In the genomic region with DNA sequence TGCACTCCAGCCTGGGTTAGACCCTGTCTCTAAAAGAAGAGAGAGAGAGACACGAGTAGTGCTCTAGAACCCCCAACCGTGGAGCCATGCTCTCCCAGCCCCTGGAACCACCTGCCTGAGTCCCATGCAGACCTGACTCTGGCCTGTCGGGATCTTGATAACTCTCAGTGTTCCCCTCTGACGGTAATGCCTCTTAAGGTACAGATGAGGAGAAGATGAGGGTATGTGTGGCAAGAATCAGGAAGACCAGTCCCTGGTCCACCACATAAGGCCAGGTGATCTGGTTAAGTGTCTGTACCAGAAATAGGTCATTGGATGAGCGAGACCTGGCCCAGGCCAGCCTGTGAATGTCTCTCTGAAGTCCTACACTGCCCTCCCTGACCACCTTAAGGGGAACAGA, we compare ENCODE assay signal across 28 cellular contexts. TPM values are rescaled to one million over a fixed set of nuclear protein-coding genes. Genes with fewer than 3 reads are reported as not detected.
"Had no signal": no experiment of that assay in that cellular context is flagged by ENCODE, and none has a peak within 500 bp of the region (broad histone marks: within the 10 kb centered on the region; RNA-seq: fewer than 3 reads in every experiment).

No MANE protein-coding gene starts in this region.

- H3K36me3 Mint-ChIP-seq: activated naive CD4-positive, alpha-beta T cell treated with anti-CD3 and anti-CD28 coated beads, Interleukin-2, amount 50 U/mL, for 72 hours had no signal

- H3K9me3 Mint-ChIP-seq: activated B cell treated with CpG ODN at 0.5 μM for 24 hours; activated CD4-positive, alpha-beta T cell treated with anti-CD3 and anti-CD28 coated beads, Interleukin-2, amount 10 ng/mL, durations not matched to agents 24 days and 14 days; activated naive CD4-positive, alpha-beta T cell treated with anti-CD3 and anti-CD28 coated beads, Interleukin-2, amount 50 U/mL, for 72 hours; activated naive CD8-positive, alpha-beta T cell treated with anti-CD3 and anti-CD28 coated beads, Interleukin-2, amount 50 U/mL, for 24 hours; IgD-negative memory B cell; T-cell had no signal

- H3K4me1 ChIP-seq: ascending aorta, body of pancreas, Peyer's patch, SJSA1 had no signal

- H3K27me3 ChIP-seq: ascending aorta, body of pancreas, Peyer's patch had no signal

- H3K9me3 ChIP-seq: ascending aorta, body of pancreas, Peyer's patch, SJSA1 had no signal

- H3K27ac Mint-ChIP-seq: activated B cell treated with CpG ODN at 0.5 μM for 24 hours; activated CD4-positive, alpha-beta T cell treated with anti-CD3 and anti-CD28 coated beads, Interleukin-2, amount 10 ng/mL, durations not matched to agents 24 days and 14 days; activated naive CD4-positive, alpha-beta T cell treated with anti-CD3 and anti-CD28 coated beads, Interleukin-2, amount 50 U/mL, for 72 hours; activated naive CD8-positive, alpha-beta T cell treated with anti-CD3 and anti-CD28 coated beads, Interleukin-2, amount 50 U/mL, for 24 hours; T-cell had no signal

- H3K4me3 ChIP-seq: ascending aorta, body of pancreas, Peyer's patch, SJSA1 had no signal

- H3K4me3 Mint-ChIP-seq: activated B cell treated with CpG ODN at 0.5 μM for 24 hours; activated CD4-positive, alpha-beta T cell treated with anti-CD3 and anti-CD28 coated beads, Interleukin-2, amount 10 ng/mL, durations not matched to agents 24 days and 14 days; activated naive CD8-positive, alpha-beta T cell treated with anti-CD3 and anti-CD28 coated beads, Interleukin-2, amount 50 U/mL, for 24 hours; T-cell had no signal

- H3K27me3 Mint-ChIP-seq: activated B cell treated with CpG ODN at 0.5 μM for 24 hours; activated naive CD8-positive, alpha-beta T cell treated with anti-CD3 and anti-CD28 coated beads, Interleukin-2, amount 50 U/mL, for 24 hours had no signal

- H3K27ac ChIP-seq: ascending aorta, body of pancreas, Peyer's patch, RWPE1, SJSA1 had no signal

- DNase-seq: activated B cell treated with CpG ODN at 0.5 μM for 24 hours; activated CD4-positive, alpha-beta T cell treated with anti-CD3 and anti-CD28 coated beads for 1 hour; activated CD4-positive, alpha-beta T cell treated with anti-CD3 and anti-CD28 coated beads, Interleukin-2, amount 10 ng/mL, durations not matched to agents 24 days and 14 days; activated CD4-positive, alpha-beta T cell treated with anti-CD3 and anti-CD28 coated beads, Interleukin-2, amount 50 U/mL, for 48 hours; activated naive CD4-positive, alpha-beta T cell treated with Interleukin-2 at 50 U/mL for 16 hours; activated naive CD8-positive, alpha-beta T cell treated with anti-CD3 and anti-CD28 coated beads, Interleukin-2, amount 50 U/mL, for 24 hours; activated T-cell treated with anti-CD3 and anti-CD28 coated beads, Interleukin-2, amount 50 U/mL, for 1 hour; amniotic stem cell; body of pancreas; KG1; NCI-H1048; NCI-H146; NCI-H187 treated with DMSO at 0.1 percent for 48 hours; NCI-H2081 treated with DMSO at 0.1 percent for 48 hours; NCI-H446; NCI-H524; SHP77; T-cell; T-helper 2 cell; T1000 had no signal

- H3K4me1 Mint-ChIP-seq: activated B cell treated with CpG ODN at 0.5 μM for 24 hours; activated naive CD8-positive, alpha-beta T cell treated with anti-CD3 and anti-CD28 coated beads, Interleukin-2, amount 50 U/mL, for 24 hours; T-cell had no signal

RNA-seq across cellular contexts. Expression of a gene that starts 28.3 kb away (rescaled TPM):
- total RNA-seq: ascending aorta, body of pancreas, bronchial epithelial cell, SJSA1 had no signal

RNA-seq across cellular contexts. Expression of a gene that starts 47.8 kb away (rescaled TPM):
- total RNA-seq: LHCN-M2, SJSA1 had no signal
- polyA plus RNA-seq: IgD-negative memory B cell had no signal
